Comparison of ENCODE assay signal across 8 cellular contexts in genomic region chr4:169756971-169757574, GRCh38. TPM values are rescaled to one million over a fixed set of nuclear protein-coding genes. Genes with fewer than 3 reads are reported as not detected.
DNase-seq lines count a peak whose midpoint lies in the region; ATAC-seq lines count a peak whose summit lies in the region.

No MANE protein-coding gene starts in this region.

- H3K9me3 Mint-ChIP-seq in activated naive CD4-positive, alpha-beta T cell treated with anti-CD3 and anti-CD28 coated beads, Interleukin-2, amount 50 U/mL, for 72 hours: no peaks in the 10 kb centered on the region

- DNase-seq in AML-193 (lab: John Stamatoyannopoulos, UW): peak; percentile 7 to 22
- DNase-seq in activated naive CD4-positive, alpha-beta T cell treated with anti-CD3 and anti-CD28 coated beads, Interleukin-2, amount 50 U/mL, for 72 hours (ENCODE audit: low spot score in 2 of 2): no peak
- peak; percentile 11 for DNase-seq in stimulated activated naive CD4-positive, alpha-beta T cell treated with Interleukin-2 at 50 U/mL for 16 hours (lab: John Stamatoyannopoulos, UW)
- DNase-seq in activated gamma-delta T cell (lab: John Stamatoyannopoulos, UW): no peak
- DNase-seq in activated CD4-positive, alpha-beta T cell treated with anti-CD3 and anti-CD28 coated beads, Interleukin-2, amount 50 U/mL, for 4 hours: no peak

- peaks cover 2% of the 10 kb centered on the region for H3K36me3 ChIP-seq in iPS-15b (ENCODE audit: control insufficient read depth, insufficient read depth, low read length)

- peak overlapping the region; percentile 88 for H3K4me3 ChIP-seq in iPS-15b (ENCODE audit: low read depth, low read length)

- peaks cover 6% of the 10 kb centered on the region for H3K27me3 ChIP-seq in iPS-15b (ENCODE audit: control insufficient read depth, insufficient read depth, low read length)

- H3K4me1 ChIP-seq in iPS-15b (ENCODE audit: control insufficient read depth, insufficient read depth, low read length): peaks cover 7% of the 10 kb centered on the region

- no peaks in the 10 kb centered on the region for H3K9me3 ChIP-seq in iPS-15b (ENCODE audit: control insufficient read depth, insufficient read depth, low read length)

- peaks cover 7 to 20% of the 10 kb centered on the region in 2 donors for H3K36me3 Mint-ChIP-seq in activated naive CD4-positive, alpha-beta T cell treated with anti-CD3 and anti-CD28 coated beads, Interleukin-2, amount 50 U/mL, for 72 hours

- peak; percentile 13 for ATAC-seq in GM19043 (IDR thresholded peaks at IDR 0.05; ENCODE audit: low read depth, unreplicated experiment)
- peak; percentile 25 for ATAC-seq in HG03442 (IDR thresholded peaks at IDR 0.05; ENCODE audit: unreplicated experiment)
- ATAC-seq in activated naive CD4-positive, alpha-beta T cell treated with anti-CD3 and anti-CD28 coated beads, Interleukin-2, amount 50 U/mL, for 72 hours: peak; percentile 30 to 40

- H3K9ac ChIP-seq in iPS-15b (ENCODE audit: low read depth, low read length): peak overlapping the region; percentile 32

- peak overlapping the region; percentile 89 to 96 for H3K27ac Mint-ChIP-seq in activated naive CD4-positive, alpha-beta T cell treated with anti-CD3 and anti-CD28 coated beads, Interleukin-2, amount 50 U/mL, for 72 hours

RNA-seq across cellular contexts. Expression of gene HPF1, which starts 0.7 kb away (rescaled TPM):
- 10 to 100 TPM; 28.7 to 32.4 TPM for total RNA-seq in activated naive CD4-positive, alpha-beta T cell treated with anti-CD3 and anti-CD28 coated beads, Interleukin-2, amount 50 U/mL, for 72 hours

Comparison
In these comparisons a context has a peak if more than half of its experiments do, and no peak if none do; other contexts are left out.
1. DNase-seq: peak in AML-193 (2 of 2) and stimulated activated naive CD4-positive, alpha-beta T cell treated with Interleukin-2 at 50 U/mL for 16 hours (single experiment); none in activated naive CD4-positive, alpha-beta T cell treated with anti-CD3 and anti-CD28 coated beads, Interleukin-2, amount 50 U/mL, for 72 hours (0 of 2), activated gamma-delta T cell (single experiment) and activated CD4-positive, alpha-beta T cell treated with anti-CD3 and anti-CD28 coated beads, Interleukin-2, amount 50 U/mL, for 4 hours (0 of 2).
2. Peak in every context shown above with its lines, with median percentiles within 50 percentile points of each other: ATAC-seq.